8 cellular contexts compared by ENCODE assay signal in the genomic region with DNA sequence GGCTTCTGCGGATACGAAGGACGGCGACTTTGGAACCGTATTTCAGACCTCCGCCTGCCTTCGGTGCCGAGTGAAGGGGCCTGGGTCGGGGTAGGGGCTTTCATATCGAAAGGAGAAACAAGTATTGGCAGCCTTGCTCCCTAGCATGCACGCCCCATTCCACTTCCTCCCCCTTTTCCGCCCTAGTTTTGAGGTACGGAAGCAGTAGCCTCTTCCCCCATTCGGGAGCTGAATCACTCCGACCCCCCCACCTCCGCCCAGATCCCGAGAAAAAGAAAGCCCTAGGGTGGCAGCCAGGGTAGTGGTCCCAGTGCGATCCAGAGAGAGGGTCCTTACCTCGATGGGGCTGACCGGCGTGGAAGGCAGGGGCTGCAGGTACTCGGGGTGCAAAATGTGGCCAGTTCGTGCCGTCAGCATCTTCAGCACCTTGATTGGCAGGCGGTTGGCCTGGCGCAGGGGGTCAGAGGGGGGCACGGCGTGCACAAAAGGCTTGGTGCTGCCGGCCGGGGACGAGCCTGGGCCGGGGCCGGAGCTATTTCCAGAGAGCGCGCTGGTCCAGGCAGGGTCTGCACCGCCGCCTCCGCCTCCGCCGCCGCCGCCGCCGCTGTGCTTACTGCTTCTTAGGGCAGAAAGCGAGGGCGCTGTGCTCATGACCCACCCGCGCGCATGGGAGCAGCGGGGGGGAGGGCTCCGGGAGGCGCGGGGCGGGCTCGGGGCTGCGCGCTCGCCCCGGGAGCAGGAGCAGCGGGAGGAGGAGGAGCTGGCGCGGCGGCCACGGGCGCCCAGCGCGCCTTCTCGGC. TPM values are rescaled to one million over a fixed set of nuclear protein-coding genes. Genes with fewer than 3 reads are reported as not detected.
A peak's percentile ranks its signal among the peaks of the same experiment; 100 is the strongest.
DNase-seq lines count a peak whose midpoint lies in the region; ATAC-seq and TF ChIP-seq lines count a peak whose summit lies in the region.

No MANE protein-coding gene starts in this region.

- peak overlapping the region; percentile 94 for H3K27ac ChIP-seq in breast epithelium

- H3K9me3 ChIP-seq in breast epithelium: no peaks in the 10 kb centered on the region

- H3K4me3 Mint-ChIP-seq in activated CD4-positive, alpha-beta T cell treated with anti-CD3 and anti-CD28 coated beads for 36 hours: peak overlapping the region; percentile 67
- peak overlapping the region; percentile 78 for H3K4me3 Mint-ChIP-seq in stimulated activated naive CD8-positive, alpha-beta T cell treated with anti-CD3 and anti-CD28 coated beads, Interleukin-15, Interleukin-2, amounts not matched to agents 100 ng/mL and 50 ng/mL, for 24 hours

- POLR2A ChIA-PET in activated CD4-positive, alpha-beta T cell treated with anti-CD3 and anti-CD28 coated beads for 36 hours (lab: Charles Lee): interaction anchor here (0.6 kb wide), 1 partner anchor 11 kb away, joined by 3 read pairs; no protein-coding TSS in a partner anchor

- peak; percentile 55 for DNase-seq in activated CD4-positive, alpha-beta T cell treated with anti-CD3 and anti-CD28 coated beads for 36 hours
- DNase-seq in activated CD4-positive, alpha-beta T cell treated with anti-CD3 and anti-CD28 coated beads, Interleukin-2, amount 50 U/mL, for 1 hour: no peak
- DNase-seq in HFF-Myc (ENCODE audit: extremely low read depth, low read depth): no peak
- peak; percentile 70 for DNase-seq in NCI-H510A (lab: John Stamatoyannopoulos, UW)
- peak; percentile 56 to 57 for DNase-seq in breast epithelium (ENCODE audit: low spot score in 2 of 2)
- peak; percentile 79 for DNase-seq in left kidney (ENCODE audit: low read depth, low spot score)

- H3K27me3 Mint-ChIP-seq in activated CD4-positive, alpha-beta T cell treated with anti-CD3 and anti-CD28 coated beads for 36 hours: peaks cover 49% of the 10 kb centered on the region
- H3K27me3 Mint-ChIP-seq in stimulated activated naive CD8-positive, alpha-beta T cell treated with anti-CD3 and anti-CD28 coated beads, Interleukin-15, Interleukin-2, amounts not matched to agents 100 ng/mL and 50 ng/mL, for 24 hours: peaks cover 60% of the 10 kb centered on the region

- CTCF ChIA-PET in activated CD4-positive, alpha-beta T cell treated with anti-CD3 and anti-CD28 coated beads for 36 hours (lab: Charles Lee): interaction anchor here (0.6 to 1.3 kb wide), 2 partner anchors 11 to 983 kb away, joined by 3 read pairs; no protein-coding TSS in a partner anchor

- H3K4me1 ChIP-seq in breast epithelium: peaks cover 0 to 2% of the 10 kb centered on the region in 2 donors

- H3K4me3 ChIP-seq in HFF-Myc (replicated peaks; ENCODE audit: low read depth, low read length): peak overlapping the region; percentile 89
- peak overlapping the region; percentile 80 to 82 (median 81) for H3K4me3 ChIP-seq in breast epithelium

- no peaks in the 10 kb centered on the region for H3K36me3 ChIP-seq in breast epithelium

- peaks cover 22% of the 10 kb centered on the region for H3K4me1 Mint-ChIP-seq in activated CD4-positive, alpha-beta T cell treated with anti-CD3 and anti-CD28 coated beads for 36 hours
- H3K4me1 Mint-ChIP-seq in stimulated activated naive CD8-positive, alpha-beta T cell treated with anti-CD3 and anti-CD28 coated beads, Interleukin-15, Interleukin-2, amounts not matched to agents 100 ng/mL and 50 ng/mL, for 24 hours (ENCODE audit: low read depth): peaks cover 36% of the 10 kb centered on the region

- no peak for TF ChIP-seq POLR2A in breast epithelium (IDR thresholded peaks at IDR 0.05)

- no peak for TF ChIP-seq CTCF in HFF-Myc (IDR thresholded peaks at IDR 0.05; ENCODE audit: low read depth, low read length, missing control alignments)
- no peak for TF ChIP-seq CTCF in breast epithelium (IDR thresholded peaks at IDR 0.05)

- intact Hi-C loops in activated CD4-positive, alpha-beta T cell treated with anti-CD3 and anti-CD28 coated beads for 36 hours (cut with DNase I, micrococcal nuclease): loop anchor here (1.0 to 10.0 kb wide), 6 partner anchors 8 to 1584 kb away; no protein-coding TSS in a partner anchor
- intact Hi-C loops in breast epithelium (cut with DNase I; ENCODE audit: low total_unique reads): no loop called here

- no peaks in the 10 kb centered on the region for H3K9me3 Mint-ChIP-seq in activated CD4-positive, alpha-beta T cell treated with anti-CD3 and anti-CD28 coated beads for 36 hours (ENCODE audit: low read depth)
- H3K9me3 Mint-ChIP-seq in stimulated activated naive CD8-positive, alpha-beta T cell treated with anti-CD3 and anti-CD28 coated beads, Interleukin-15, Interleukin-2, amounts not matched to agents 100 ng/mL and 50 ng/mL, for 24 hours: no peaks in the 10 kb centered on the region

- ATAC-seq in activated CD4-positive, alpha-beta T cell treated with anti-CD3 and anti-CD28 coated beads for 36 hours: peak; percentile 37
- no peak for ATAC-seq in HG03378 (IDR thresholded peaks at IDR 0.05; ENCODE audit: unreplicated experiment)

- H3K36me3 Mint-ChIP-seq in activated CD4-positive, alpha-beta T cell treated with anti-CD3 and anti-CD28 coated beads for 36 hours (ENCODE audit: low read depth): no peaks in the 10 kb centered on the region
- H3K36me3 Mint-ChIP-seq in stimulated activated naive CD8-positive, alpha-beta T cell treated with anti-CD3 and anti-CD28 coated beads, Interleukin-15, Interleukin-2, amounts not matched to agents 100 ng/mL and 50 ng/mL, for 24 hours (ENCODE audit: low read depth): no peaks in the 10 kb centered on the region

- no peak overlapping the region for H3K27ac Mint-ChIP-seq in activated CD4-positive, alpha-beta T cell treated with anti-CD3 and anti-CD28 coated beads for 36 hours
- H3K27ac Mint-ChIP-seq in stimulated activated naive CD8-positive, alpha-beta T cell treated with anti-CD3 and anti-CD28 coated beads, Interleukin-15, Interleukin-2, amounts not matched to agents 100 ng/mL and 50 ng/mL, for 24 hours: no peak overlapping the region

- peaks cover 0 to 15% of the 10 kb centered on the region in 2 donors for H3K27me3 ChIP-seq in breast epithelium

RNA-seq across cellular contexts. Expression of gene ZNF503, which starts 0.6 kb away (rescaled TPM):
- under 1 TPM; 0.40 to 0.46 TPM for total RNA-seq in activated CD4-positive, alpha-beta T cell treated with anti-CD3 and anti-CD28 coated beads for 36 hours
- 10 to 100 TPM in 1 of 3 donors, 1 to 10 TPM in 2; 3.6 to 10.9 (median 7.6) TPM for total RNA-seq in breast epithelium

RNA-seq across cellular contexts. Expression of gene LRMDA, which starts 30.5 kb away (rescaled TPM):
- not detected for total RNA-seq in activated CD4-positive, alpha-beta T cell treated with anti-CD3 and anti-CD28 coated beads for 36 hours
- total RNA-seq in breast epithelium: 10 to 100 TPM in 2 of 3 donors, 1 to 10 TPM in 1; 8.3 to 17.1 (median 11.1) TPM

Comparison
In these comparisons a context has a peak if more than half of its experiments do, and no peak if none do; other contexts are left out.
1. DNase-seq: peak in activated CD4-positive, alpha-beta T cell treated with anti-CD3 and anti-CD28 coated beads for 36 hours (single experiment), NCI-H510A (single experiment), breast epithelium (2 of 2) and left kidney (single experiment); none in activated CD4-positive, alpha-beta T cell treated with anti-CD3 and anti-CD28 coated beads, Interleukin-2, amount 50 U/mL, for 1 hour (single experiment) and HFF-Myc (single experiment).
2. RNA of gene LRMDA, which starts 30.5 kb away (total RNA-seq): 8.3 to 17.1 TPM in breast epithelium; not detected in activated CD4-positive, alpha-beta T cell treated with anti-CD3 and anti-CD28 coated beads for 36 hours; every median in the first group is over 4 times any median in the second.